Comparison of ENCODE assay signal across 11 cellular contexts in the genomic region with DNA sequence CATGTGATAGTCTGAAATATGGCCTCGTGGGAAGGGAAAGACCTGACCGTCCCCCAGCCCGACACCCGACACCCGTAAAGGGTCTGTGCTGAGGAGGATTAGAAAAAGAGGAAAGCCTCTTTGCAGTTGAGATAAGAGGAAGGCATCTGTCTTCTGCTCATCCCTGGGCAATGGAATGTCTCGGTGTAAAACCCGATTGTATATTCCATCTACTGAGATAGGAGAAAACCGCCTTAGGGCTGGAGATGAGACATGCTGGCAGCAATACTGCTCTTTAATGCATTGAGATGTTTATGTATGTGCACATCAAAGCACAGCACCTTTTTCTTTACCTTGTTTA. TPM values are rescaled to one million over a fixed set of nuclear protein-coding genes. Genes with fewer than 3 reads are reported as not detected.
"Had no signal": no experiment of that assay in that cellular context is flagged by ENCODE, and none has a peak within 500 bp of the region (broad histone marks: within the 10 kb centered on the region; RNA-seq: fewer than 3 reads in every experiment).

No MANE protein-coding gene starts in this region.

RNA-seq across cellular contexts. Expression of gene AICDA, which starts 23.3 kb away (rescaled TPM):
- total RNA-seq: activated CD4-positive, alpha-beta memory T cell treated with anti-CD3 and anti-CD28 coated beads for 36 hours; activated CD4-positive, alpha-beta T cell treated with anti-CD3 and anti-CD28 coated beads, Interleukin-2, amount 10 ng/mL, durations not matched to agents 7 days and 5 days; activated naive CD4-positive, alpha-beta T cell treated with anti-CD3 and anti-CD28 coated beads, Interleukin-2, amount 50 U/mL, for 72 hours; activated T-cell treated with anti-CD3 and anti-CD28 coated beads, Interleukin-2, amount 50 U/mL, for 4 hours; ascending aorta; body of pancreas; bronchial epithelial cell; LHCN-M2; M059J; PC-3 had no signal

RNA-seq across cellular contexts. Expression of gene MFAP5, which starts 26.6 kb away (rescaled TPM):
- total RNA-seq: activated CD4-positive, alpha-beta memory T cell treated with anti-CD3 and anti-CD28 coated beads for 36 hours; activated CD4-positive, alpha-beta T cell treated with anti-CD3 and anti-CD28 coated beads, Interleukin-2, amount 10 ng/mL, durations not matched to agents 7 days and 5 days; activated naive CD4-positive, alpha-beta T cell treated with anti-CD3 and anti-CD28 coated beads, Interleukin-2, amount 50 U/mL, for 72 hours; activated T-cell treated with anti-CD3 and anti-CD28 coated beads, Interleukin-2, amount 50 U/mL, for 4 hours; M059J; PC-3; SK-MEL-5 had no signal
